ENCODE assay signal across 35 cellular contexts in the genomic region with DNA sequence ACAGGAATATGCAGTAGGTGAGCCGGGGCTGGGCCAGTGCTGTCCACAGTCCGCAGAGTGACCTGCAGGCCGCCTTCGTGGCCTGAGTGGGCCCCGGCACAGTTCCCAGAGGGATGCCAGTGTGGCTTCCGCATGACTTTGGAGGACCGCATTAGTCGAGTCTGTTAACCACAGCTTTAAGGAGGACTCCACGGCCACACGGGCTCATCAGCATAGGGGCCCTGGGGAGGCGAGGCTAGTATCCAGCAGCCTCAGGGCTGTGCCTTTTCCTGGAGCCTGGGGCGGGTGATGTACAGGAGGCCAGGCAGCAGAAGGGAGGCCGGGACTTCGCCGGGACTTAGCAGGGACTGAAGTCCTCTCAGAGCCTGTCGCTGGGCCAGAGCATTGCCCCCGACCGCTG. TPM values are rescaled to one million over a fixed set of nuclear protein-coding genes. Genes with fewer than 3 reads are reported as not detected.
"Had no signal": no experiment of that assay in that cellular context is flagged by ENCODE, and none has a peak within 500 bp of the region (broad histone marks: within the 10 kb centered on the region; RNA-seq: fewer than 3 reads in every experiment).

No MANE protein-coding gene starts in this region.

- DNase-seq: activated B cell treated with CpG ODN at 0.5 μM for 24 hours; activated CD4-positive, alpha-beta memory T cell treated with anti-CD3 and anti-CD28 coated beads for 36 hours; activated CD4-positive, alpha-beta T cell treated with anti-CD3 and anti-CD28 coated beads for 4 hours; activated CD4-positive, alpha-beta T cell treated with anti-CD3 and anti-CD28 coated beads, Interleukin-2, amount 10 ng/mL, durations not matched to agents 24 days and 14 days; activated CD4-positive, alpha-beta T cell treated with anti-CD3 and anti-CD28 coated beads, Interleukin-2, amount 50 U/mL, for 1 hour; activated CD4-positive, alpha-beta T cell treated with anti-CD3 and anti-CD28 coated beads, Interleukin-2, amount 50 U/mL, for 4 hours; activated CD4-positive, CD25-positive, alpha-beta regulatory T cell treated with anti-CD3 and anti-CD28 coated beads, Interleukin-2, amount 50 U/mL, for 72 hours; activated CD8-positive, alpha-beta memory T cell treated with anti-CD3 and anti-CD28 coated beads, Interleukin-2, amount 50 U/mL, for 4 hours; activated CD8-positive, alpha-beta T cell treated with anti-CD3 and anti-CD28 coated beads for 36 hours; activated effector memory CD4-positive, alpha-beta T cell treated with anti-CD3 and anti-CD28 coated beads, Interleukin-2, amount 50 U/mL, for 16 hours; activated gamma-delta T cell treated with Interleukin-2 at 50 U/mL for 16 hours; activated naive CD4-positive, alpha-beta T cell; activated naive CD4-positive, alpha-beta T cell treated with anti-CD3 and anti-CD28 coated beads for 36 hours; activated naive CD4-positive, alpha-beta T cell treated with anti-CD3 and anti-CD28 coated beads, Interleukin-2, amount 50 U/mL, for 16 hours; activated naive CD8-positive, alpha-beta T cell treated with anti-CD3 and anti-CD28 coated beads for 36 hours; activated T-cell treated with anti-CD3 and anti-CD28 coated beads for 4 hours; activated T-cell treated with anti-CD3 and anti-CD28 coated beads, Interleukin-2, amount 50 U/mL, for 1 hour; activated T-cell treated with anti-CD3 and anti-CD28 coated beads, Interleukin-2, amount 50 U/mL, for 4 hours; activated T-cell treated with anti-CD3 and anti-CD28 coated beads, Interleukin-2, amount 50 U/mL, for 72 hours; adrenal gland; amniotic stem cell; aorta; body of pancreas; brain microvascular endothelial cell; central memory CD4-positive, alpha-beta T cell; T-helper 17 cell; T-helper 9 cell had no signal

- H3K4me1 ChIP-seq: adrenal gland, body of pancreas, breast epithelium had no signal

- FAIRE-seq: astrocyte, TTC549 had no signal

- H3K27me3 ChIP-seq: adrenal gland, body of pancreas, brain microvascular endothelial cell, breast epithelium had no signal

- H3K4me3 ChIP-seq: adrenal gland, body of pancreas, breast epithelium had no signal

- ATAC-seq: activated CD8-positive, alpha-beta T cell treated with anti-CD3 and anti-CD28 coated beads for 36 hours; activated naive CD4-positive, alpha-beta T cell treated with anti-CD3 and anti-CD28 coated beads, Interleukin-2, amount 50 U/mL, for 72 hours; activated T-cell treated with anti-CD3 and anti-CD28 coated beads, Interleukin-2, amount 50 U/mL, for 4 hours; activated T-cell treated with anti-CD3 and anti-CD28 coated beads, Interleukin-2, amount 50 U/mL, for 72 hours; activated T-helper 17 cell treated with anti-CD3 and anti-CD28 coated beads, Interleukin-2, amount 50 U/mL, for 72 hours; body of pancreas; T-helper 17 cell had no signal

- H3K9me3 ChIP-seq: adrenal gland, body of pancreas, breast epithelium had no signal

- H3K36me3 ChIP-seq: breast epithelium had no signal

- H3K27ac ChIP-seq: adrenal gland, body of pancreas, brain microvascular endothelial cell, breast epithelium, VCaP had no signal

RNA-seq across cellular contexts. Expression of gene NPW, which starts 41.4 kb away (rescaled TPM):
- total RNA-seq: body of pancreas, breast epithelium, cardiac septum, cerebellum had no signal
